ENCODE assay signal across 23 cellular contexts in the genomic region with DNA sequence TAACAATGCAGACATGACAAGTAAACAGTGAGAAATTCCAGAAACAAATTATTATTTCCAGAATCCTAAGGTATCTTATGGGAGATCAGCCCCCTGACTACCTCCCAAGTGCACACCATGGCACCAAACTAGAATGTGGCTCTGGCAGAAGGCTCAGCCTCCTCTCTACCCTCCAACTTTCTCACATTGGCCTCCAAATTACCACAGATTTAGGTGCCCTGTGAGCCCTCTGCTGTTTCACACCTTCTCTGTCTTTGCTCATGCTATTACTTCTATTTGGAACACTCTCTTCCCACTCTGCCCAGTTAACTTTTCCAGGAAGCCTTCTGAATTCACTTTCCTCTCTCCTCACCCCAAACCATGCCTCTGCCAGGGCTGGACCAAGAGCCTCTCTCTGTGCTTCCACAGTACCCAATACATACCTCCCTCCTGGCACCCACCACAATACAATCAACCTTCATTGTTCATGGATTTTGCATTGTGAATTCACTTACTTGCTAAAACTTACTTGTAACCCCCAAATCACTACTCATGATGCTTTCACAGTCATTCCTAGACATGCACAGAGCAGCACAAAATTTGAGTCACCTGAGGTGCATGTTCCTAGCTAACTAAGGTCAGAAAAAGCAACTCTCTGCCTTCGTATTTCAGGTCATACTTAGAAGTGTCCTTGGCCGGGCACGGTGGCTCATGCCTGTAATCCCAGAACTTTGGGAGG. TPM values are rescaled to one million over a fixed set of nuclear protein-coding genes. Genes with fewer than 3 reads are reported as not detected.
A peak's percentile ranks its signal among the peaks of the same experiment; 100 is the strongest.
DNase-seq lines count a peak whose midpoint lies in the region; ATAC-seq and TF ChIP-seq lines count a peak whose summit lies in the region.
"Had no signal": no experiment of that assay in that cellular context is flagged by ENCODE, and none has a peak within 500 bp of the region (broad histone marks: within the 10 kb centered on the region; RNA-seq: fewer than 3 reads in every experiment).

No MANE protein-coding gene starts in this region.

- ATAC-seq in DND-41 (ENCODE audit: insufficient read depth, low read depth) (no peak), natural killer cell (peak; percentile 54 to 81 (median 75)), HG02759 (IDR thresholded peaks at IDR 0.05; ENCODE audit: unreplicated experiment) (no peak), left lung (no peak), GM19455 (IDR thresholded peaks at IDR 0.05; ENCODE audit: unreplicated experiment) (no peak)
- ATAC-seq in activated T-cell treated with anti-CD3 and anti-CD28 coated beads, Interleukin-2, amount 50 U/mL, for 72 hours (replicated peaks in 1 of 2): peak; percentile 91 to 95
- ATAC-seq: GM23338, HepG2 had no signal

- H2AFZ ChIP-seq in DND-41 (ENCODE audit: low read depth, low read length): no peak overlapping the region
- H2AFZ ChIP-seq: GM23338 had no signal

- H4K20me1 ChIP-seq in DND-41 (ENCODE audit: insufficient read depth, low read length): no peaks in the 10 kb centered on the region

- intact Hi-C loops in natural killer cell (cut with micrococcal nuclease): no loop called here
- intact Hi-C loops in left lung (cut with DNase I): no loop called here

- TF ChIP-seq CTCF in DND-41 (IDR thresholded peaks at IDR 0.05; ENCODE audit: borderline replicate concordance, extremely low read depth, low read length, poor library complexity, severe bottlenecking): no peak
- no peak for TF ChIP-seq CTCF in natural killer cell (IDR thresholded peaks at IDR 0.05)
- no peak for TF ChIP-seq CTCF in left lung (IDR thresholded peaks at IDR 0.05)

- POLR2A ChIA-PET in activated CD4-positive, alpha-beta T cell treated with anti-CD3 and anti-CD28 coated beads, Interleukin-2, amount 10 ng/mL, durations not matched to agents 7 days and 5 days (lab: Charles Lee): no interaction called here

- H3K4me3 Mint-ChIP-seq in activated CD4-positive, alpha-beta T cell treated with anti-CD3 and anti-CD28 coated beads, Interleukin-2, amount 10 ng/mL, durations not matched to agents 7 days and 5 days: no peak overlapping the region
- H3K4me3 Mint-ChIP-seq in activated T-cell treated with anti-CD3 and anti-CD28 coated beads, Interleukin-2, amount 50 U/mL, for 72 hours: peak overlapping the region; percentile 78
- peak overlapping the region; percentile 52 for H3K4me3 Mint-ChIP-seq in natural killer cell
- H3K4me3 Mint-ChIP-seq: activated B cell treated with CpG ODN at 0.5 μM for 24 hours, GM23338 had no signal

- H3K9me3 ChIP-seq in DND-41 (ENCODE audit: insufficient read depth, low read length, severe bottlenecking): no peaks in the 10 kb centered on the region
- no peaks in the 10 kb centered on the region for H3K9me3 ChIP-seq in left lung
- H3K9me3 ChIP-seq: BLaER1 treated with 17β-estradiol and CSF1 and Interleukin-3, amounts not matched to agents 10 nM and 100 nM; neutrophil; Peyer's patch; SJSA1 had no signal

- no peak overlapping the region for H3K9ac ChIP-seq in DND-41 (ENCODE audit: low read depth, low read length)
- H3K9ac ChIP-seq: BLaER1 treated with 17β-estradiol and CSF1 and Interleukin-3, amounts not matched to agents 10 nM and 100 nM had no signal

- DNase-seq in activated CD4-positive, alpha-beta T cell treated with anti-CD3 and anti-CD28 coated beads, Interleukin-2, amount 10 ng/mL, durations not matched to agents 7 days and 5 days: no peak
- no peak for DNase-seq in activated CD4-positive, alpha-beta T cell treated with anti-CD3 and anti-CD28 coated beads, Interleukin-2, amount 50 U/mL, for 48 hours
- no peak for DNase-seq in DND-41
- DNase-seq in activated T-cell treated with anti-CD3 and anti-CD28 coated beads, Interleukin-2, amount 50 U/mL, for 72 hours: peak; percentile 47 to 48
- DNase-seq in natural killer cell: no peak
- DNase-seq in left lung: no peak
- DNase-seq: activated B cell treated with CpG ODN at 0.5 μM for 24 hours, amygdala, dermis blood vessel endothelial cell, DMS 273 treated with DMSO at 0.1 percent for 48 hours, NCI-H1105, NCI-H2081, NCI-H510A, Peyer's patch, substantia nigra had no signal

- peaks cover 74% of the 10 kb centered on the region for H3K4me1 Mint-ChIP-seq in activated CD4-positive, alpha-beta T cell treated with anti-CD3 and anti-CD28 coated beads, Interleukin-2, amount 10 ng/mL, durations not matched to agents 7 days and 5 days
- peaks cover 86% of the 10 kb centered on the region for H3K4me1 Mint-ChIP-seq in activated T-cell treated with anti-CD3 and anti-CD28 coated beads, Interleukin-2, amount 50 U/mL, for 72 hours (ENCODE audit: low read depth)
- peaks cover 43 to 57% of the 10 kb centered on the region in 2 donors for H3K4me1 Mint-ChIP-seq in natural killer cell
- H3K4me1 Mint-ChIP-seq: GM23338 had no signal

- H3K4me2 ChIP-seq in DND-41 (ENCODE audit: insufficient read depth, low read length): no peak overlapping the region
- H3K4me2 ChIP-seq: BLaER1 treated with 17β-estradiol and CSF1 and Interleukin-3, amounts not matched to agents 10 nM and 100 nM; GM23338; smooth muscle cell had no signal

- H3K27ac Mint-ChIP-seq in activated CD4-positive, alpha-beta T cell treated with anti-CD3 and anti-CD28 coated beads, Interleukin-2, amount 10 ng/mL, durations not matched to agents 7 days and 5 days: peak overlapping the region; percentile 65
- H3K27ac Mint-ChIP-seq in activated T-cell treated with anti-CD3 and anti-CD28 coated beads, Interleukin-2, amount 50 U/mL, for 72 hours: peak overlapping the region; percentile 92
- peak overlapping the region; percentile 13 to 43 for H3K27ac Mint-ChIP-seq in natural killer cell
- H3K27ac Mint-ChIP-seq: activated B cell treated with CpG ODN at 0.5 μM for 24 hours, GM23338 had no signal

- H3K27me3 Mint-ChIP-seq in activated CD4-positive, alpha-beta T cell treated with anti-CD3 and anti-CD28 coated beads, Interleukin-2, amount 10 ng/mL, durations not matched to agents 7 days and 5 days: no peaks in the 10 kb centered on the region
- no peaks in the 10 kb centered on the region for H3K27me3 Mint-ChIP-seq in activated T-cell treated with anti-CD3 and anti-CD28 coated beads, Interleukin-2, amount 50 U/mL, for 72 hours (ENCODE audit: low read depth)
- no peaks in the 10 kb centered on the region for H3K27me3 Mint-ChIP-seq in natural killer cell (ENCODE audit: low read depth in 2 of 2)
- H3K27me3 Mint-ChIP-seq: activated B cell treated with CpG ODN at 0.5 μM for 24 hours had no signal

- no peaks in the 10 kb centered on the region for H3K9me3 Mint-ChIP-seq in activated CD4-positive, alpha-beta T cell treated with anti-CD3 and anti-CD28 coated beads, Interleukin-2, amount 10 ng/mL, durations not matched to agents 7 days and 5 days
- no peaks in the 10 kb centered on the region for H3K9me3 Mint-ChIP-seq in activated T-cell treated with anti-CD3 and anti-CD28 coated beads, Interleukin-2, amount 50 U/mL, for 72 hours
- H3K9me3 Mint-ChIP-seq in natural killer cell: no peaks in the 10 kb centered on the region
- H3K9me3 Mint-ChIP-seq: activated B cell treated with CpG ODN at 0.5 μM for 24 hours, GM23338 had no signal

- CTCF ChIA-PET in activated CD4-positive, alpha-beta T cell treated with anti-CD3 and anti-CD28 coated beads, Interleukin-2, amount 10 ng/mL, durations not matched to agents 7 days and 5 days (lab: Charles Lee): interaction anchor here (1.0 to 2.6 kb wide), 3 partner anchors 12 to 217 kb away, joined by 3 to 8 read pairs (median 6); a partner anchor contains a TSS

- H3K27ac ChIP-seq in DND-41 (ENCODE audit: low read length): peak overlapping the region; percentile 6; the same call in 1 of the 2 replicates
- no peak overlapping the region for H3K27ac ChIP-seq in left lung
- H3K27ac ChIP-seq: BLaER1 treated with 17β-estradiol and CSF1 and Interleukin-3, amounts not matched to agents 10 nM and 100 nM; neutrophil; Peyer's patch; SJSA1 had no signal

- no peaks in the 10 kb centered on the region for H3K27me3 ChIP-seq in DND-41 (ENCODE audit: insufficient read depth, low read length, poor library complexity)
- H3K27me3 ChIP-seq in left lung: no peaks in the 10 kb centered on the region
- H3K27me3 ChIP-seq: BLaER1 treated with 17β-estradiol and CSF1 and Interleukin-3, amounts not matched to agents 10 nM and 100 nM; neutrophil; Peyer's patch; SJSA1 had no signal

- H3K79me2 ChIP-seq in DND-41 (ENCODE audit: insufficient read depth, low read length): peaks cover 11% of the 10 kb centered on the region; the same call in 1 of the 2 replicates

- peaks cover 52% of the 10 kb centered on the region for H3K36me3 ChIP-seq in DND-41 (ENCODE audit: insufficient read depth, low read length)
- H3K36me3 ChIP-seq in left lung: peaks cover 0 to 70% of the 10 kb centered on the region in 2 donors

- no peak overlapping the region for H3K4me3 ChIP-seq in DND-41 (ENCODE audit: low read depth in 1 of 2, low read length in 2 of 2)
- no peak overlapping the region for H3K4me3 ChIP-seq in left lung
- H3K4me3 ChIP-seq: BLaER1 treated with 17β-estradiol and CSF1 and Interleukin-3, amounts not matched to agents 10 nM and 100 nM; GM23338; Peyer's patch; SJSA1; smooth muscle cell had no signal

- H3K4me1 ChIP-seq in DND-41 (ENCODE audit: insufficient read depth, low read length): peaks cover 26% of the 10 kb centered on the region
- H3K4me1 ChIP-seq in left lung: peaks cover 0 to 4% of the 10 kb centered on the region in 2 donors
- H3K4me1 ChIP-seq: Peyer's patch, SJSA1 had no signal

- H3K36me3 Mint-ChIP-seq in activated CD4-positive, alpha-beta T cell treated with anti-CD3 and anti-CD28 coated beads, Interleukin-2, amount 10 ng/mL, durations not matched to agents 7 days and 5 days (ENCODE audit: low read depth): peaks cover 55% of the 10 kb centered on the region
- peaks cover 5 to 15% of the 10 kb centered on the region in 2 donors for H3K36me3 Mint-ChIP-seq in activated T-cell treated with anti-CD3 and anti-CD28 coated beads, Interleukin-2, amount 50 U/mL, for 72 hours (ENCODE audit: insufficient read depth in 2 of 2)
- H3K36me3 Mint-ChIP-seq in natural killer cell: no peaks in the 10 kb centered on the region

RNA-seq across cellular contexts. Expression of a gene that starts 31.4 kb away (rescaled TPM):
- 10 to 100 TPM; 44.3 to 51.1 TPM for total RNA-seq in activated CD4-positive, alpha-beta T cell treated with anti-CD3 and anti-CD28 coated beads, Interleukin-2, amount 10 ng/mL, durations not matched to agents 7 days and 5 days
- 10 to 100 TPM; 47.3 to 54.1 TPM for total RNA-seq in activated T-cell treated with anti-CD3 and anti-CD28 coated beads, Interleukin-2, amount 50 U/mL, for 72 hours
- 10 to 100 TPM; 41.6 to 49.4 (median 48.2) TPM for total RNA-seq in natural killer cell
- 10 to 100 TPM; 27.7 to 32.3 TPM for total RNA-seq in left lung

RNA-seq across cellular contexts. Expression of a gene that starts 31.6 kb away (rescaled TPM):
- total RNA-seq in activated CD4-positive, alpha-beta T cell treated with anti-CD3 and anti-CD28 coated beads, Interleukin-2, amount 10 ng/mL, durations not matched to agents 7 days and 5 days: 10 to 100 TPM; 18.3 to 23.0 TPM
- total RNA-seq in activated T-cell treated with anti-CD3 and anti-CD28 coated beads, Interleukin-2, amount 50 U/mL, for 72 hours: 10 to 100 TPM; 20.9 to 26.8 TPM
- 10 to 100 TPM in 1 of 3 donors, 1 to 10 TPM in 2; 6.4 to 11.1 (median 7.9) TPM for total RNA-seq in natural killer cell
- 10 to 100 TPM in 1 of 2 donors, 1 to 10 TPM in 1; 9.2 to 11.8 TPM for total RNA-seq in left lung

Comparison
In these comparisons a context has a peak if more than half of its experiments do, and no peak if none do; other contexts are left out.
1. DNase-seq: peak in activated T-cell treated with anti-CD3 and anti-CD28 coated beads, Interleukin-2, amount 50 U/mL, for 72 hours (2 of 2); none in activated CD4-positive, alpha-beta T cell treated with anti-CD3 and anti-CD28 coated beads, Interleukin-2, amount 10 ng/mL, durations not matched to agents 7 days and 5 days (single experiment), activated CD4-positive, alpha-beta T cell treated with anti-CD3 and anti-CD28 coated beads, Interleukin-2, amount 50 U/mL, for 48 hours (0 of 2), DND-41 (single experiment), natural killer cell (single experiment) and left lung (0 of 2).
2. H3K27ac Mint-ChIP-seq: peak in every context shown above with its lines; median percentile 92 in activated T-cell treated with anti-CD3 and anti-CD28 coated beads, Interleukin-2, amount 50 U/mL, for 72 hours; 65 in activated CD4-positive, alpha-beta T cell treated with anti-CD3 and anti-CD28 coated beads, Interleukin-2, amount 10 ng/mL, durations not matched to agents 7 days and 5 days; 28 in natural killer cell.
3. ATAC-seq: peak in activated T-cell treated with anti-CD3 and anti-CD28 coated beads, Interleukin-2, amount 50 U/mL, for 72 hours (2 of 2) and natural killer cell (3 of 3); none in DND-41 (single experiment), HG02759 (single experiment), left lung (single experiment) and GM19455 (single experiment).